In genomic region chr3:136250226-136250861, GRCh38 we compare ENCODE assay signal across 8 cellular contexts. TPM values are rescaled to one million over a fixed set of nuclear protein-coding genes. Genes with fewer than 3 reads are reported as not detected.
DNase-seq lines count a peak whose midpoint lies in the region; ATAC-seq and TF ChIP-seq lines count a peak whose summit lies in the region.

TSS of gene PCCB (plus strand) at chr3:136250340. CDS start at chr3:136250376, 36 bp downstream.

- H3K36me3 Mint-ChIP-seq in chondrocyte (ENCODE audit: low read depth) = no peaks in the 10 kb centered on the region

- peak within 1 kb of the TSS; percentile 88 for H3K4me3 Mint-ChIP-seq in chondrocyte (ENCODE audit: unreplicated experiment)

- H3K36me3 ChIP-seq in BE2C = no peaks in the 10 kb centered on the region

- H3K27me3 ChIP-seq in BE2C = no peaks in the 10 kb centered on the region

- peak; percentile 99 for ATAC-seq in HG03439 (IDR thresholded peaks at IDR 0.05; ENCODE audit: unreplicated experiment)

- no peaks in the 10 kb centered on the region for H3K27me3 Mint-ChIP-seq in chondrocyte (ENCODE audit: low read depth)

- H3K4me1 ChIP-seq in BE2C = no peaks in the 10 kb centered on the region

- H3K9me3 Mint-ChIP-seq in chondrocyte (ENCODE audit: low read depth) = no peaks in the 10 kb centered on the region

- peak; percentile 70 for TF ChIP-seq CTCF in BE2C (IDR thresholded peaks at IDR 0.05; ENCODE audit: low read depth, low read length)
- peak; percentile 90 for TF ChIP-seq CTCF in chondrocyte (IDR thresholded peaks at IDR 0.05)

- H3K27ac Mint-ChIP-seq in chondrocyte (ENCODE audit: unreplicated experiment) = peak within 1 kb of the TSS; percentile 95

- peaks cover 19% of the 10 kb centered on the region for H3K4me1 Mint-ChIP-seq in chondrocyte (ENCODE audit: low read depth)

- peak; percentile 83 for TF ChIP-seq POLR2A in GM19193 (IDR thresholded peaks at IDR 0.05; ENCODE audit: extremely low read depth, insufficient read depth, insufficient read length)

- no peaks in the 10 kb centered on the region for H3K9me3 ChIP-seq in BE2C

- H3K4me3 ChIP-seq in BE2C (ENCODE audit: low read depth, low read length) = peak within 1 kb of the TSS; percentile 73

- DNase-seq in BE2C (peak; percentile 96), NCI-H510A (lab: John Stamatoyannopoulos, UW) (peak; percentile 90), chondrocyte (ENCODE audit: low spot score) (peak; percentile 97), kidney glomerular epithelial cell (lab: John Stamatoyannopoulos, UW) (peak; percentile 84)
- peak; percentile 88 to 90 for DNase-seq in activated CD4-positive, alpha-beta T cell treated with anti-CD3 and anti-CD28 coated beads for 24 hours (ENCODE audit: low read depth in 2 of 2)
- DNase-seq in stimulated activated CD4-positive, alpha-beta T cell treated with anti-CD3 and anti-CD28 coated beads, Interleukin-1b, Interleukin-23, amount 100 ng/mL, for 1 hour (ENCODE audit: low read depth in 2 of 2) = peak; percentile 81 to 83

RNA-seq across cellular contexts. Expression of gene PCCB, which starts in this region (rescaled TPM):
- polyA plus RNA-seq in BE2C (2012; ENCODE audit: insufficient read depth, insufficient read length, low read depth) = 36.5 TPM
- total RNA-seq in chondrocyte = 31.1 to 35.1 TPM (median 32.8 TPM) in 3 replicates

Comparison
In these comparisons a context has a peak if more than half of its experiments do, and no peak if none do; other contexts are left out.
1. Peak in every context shown above with its lines: DNase-seq, ATAC-seq and H3K4me3 ChIP-seq.